ENCODE assay signal across 16 cellular contexts in the genomic region with DNA sequence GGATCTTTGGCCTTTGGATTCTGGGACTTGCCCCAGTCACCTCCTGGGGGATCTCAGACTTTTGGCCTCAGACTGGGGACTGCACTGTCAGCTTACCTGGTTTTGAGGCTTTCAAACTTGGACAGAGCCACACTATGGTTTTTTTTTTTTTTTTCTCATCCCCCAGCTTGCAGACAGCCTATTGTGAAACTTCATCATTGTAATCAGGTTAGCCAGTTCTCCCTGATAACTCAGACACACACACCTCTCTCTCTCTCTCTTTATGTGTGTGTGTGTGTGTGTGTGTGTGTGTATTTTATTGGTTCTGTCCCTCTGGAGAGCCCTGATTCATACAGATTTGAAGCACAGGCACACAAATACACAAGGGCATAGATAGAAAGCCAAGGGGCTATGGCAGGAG. TPM values are rescaled to one million over a fixed set of nuclear protein-coding genes. Genes with fewer than 3 reads are reported as not detected.
DNase-seq lines count a peak whose midpoint lies in the region; ATAC-seq and TF ChIP-seq lines count a peak whose summit lies in the region.
"Had no signal": no experiment of that assay in that cellular context is flagged by ENCODE, and none has a peak within 500 bp of the region (broad histone marks: within the 10 kb centered on the region; RNA-seq: fewer than 3 reads in every experiment).

No MANE protein-coding gene starts in this region.

- no TSS peak for BruUV-seq in Calu3 (replicated peaks; lab: Mats Ljungman, UMichigan)
- BruUV-seq in PC-3 (replicated peaks; lab: Mats Ljungman, UMichigan), result no TSS peak

- CTCF ChIA-PET in Calu3 (lab: Charles Lee), result interaction anchor here (0.6 to 1.0 kb wide), 4 partner anchors 9 to 537 kb away, joined by 3 to 4 read pairs (median 4); no protein-coding TSS in a partner anchor
- CTCF ChIA-PET in PC-3 (lab: Charles Lee), result interaction anchor here (0.9 kb wide), 1 partner anchor 113 kb away, joined by 5 read pairs; no protein-coding TSS in a partner anchor

- H3K27ac Mint-ChIP-seq in Calu3 (ENCODE audit: unreplicated experiment), result peak overlapping the region; percentile 51
- H3K27ac Mint-ChIP-seq in nephron progenitor cell, result peak overlapping the region; percentile 29

- H3K79me2 ChIP-seq in PC-3 (ENCODE audit: low read length), result no peaks in the 10 kb centered on the region

- no peaks in the 10 kb centered on the region for H4K20me1 ChIP-seq in PC-3 (ENCODE audit: low read length)

- H3K4me2 ChIP-seq in PC-3 (ENCODE audit: low read length), result peak overlapping the region; percentile 73

- H3K4me3 Mint-ChIP-seq in Calu3 (ENCODE audit: low read depth, unreplicated experiment), result peak overlapping the region; percentile 6
- no peak overlapping the region for H3K4me3 Mint-ChIP-seq in nephron progenitor cell

- H3K4me1 Mint-ChIP-seq in Calu3 (ENCODE audit: low read depth, unreplicated experiment) (peaks cover 17% of the 10 kb centered on the region), nephron progenitor cell (peaks cover 10% of the 10 kb centered on the region)

- peak; percentile 32 for ATAC-seq in PC-3
- no peak for ATAC-seq in GM19395 (IDR thresholded peaks at IDR 0.05; ENCODE audit: unreplicated experiment)
- ATAC-seq in HG02840 (IDR thresholded peaks at IDR 0.05; ENCODE audit: low FRiP score, unreplicated experiment), result no peak
- ATAC-seq: Right ventricle myocardium inferior had no signal

- peak overlapping the region; percentile 65 for H3K27ac ChIP-seq in PC-3 (ENCODE audit: low read length)
- H3K27ac ChIP-seq in epithelial cell of prostate, result peak overlapping the region; percentile 50
- H3K27ac ChIP-seq: C4-2B had no signal

- H3K27me3 ChIP-seq in PC-3 (ENCODE audit: low read length), result no peaks in the 10 kb centered on the region

- POLR2A ChIA-PET in PC-3 (lab: Charles Lee; ENCODE audit: unreplicated experiment), result interaction anchor here (0.6 to 0.7 kb wide), 2 partner anchors 22 to 90 kb away, joined by 3 to 8 read pairs; no protein-coding TSS in a partner anchor

- peak overlapping the region; percentile 37; the same call in 1 of the 2 replicates for H3K4me3 ChIP-seq in PC-3 (ENCODE audit: low read length)

- no peak for TF ChIP-seq CTCF in Calu3 (IDR thresholded peaks at IDR 0.05; ENCODE audit: unreplicated experiment)
- no peak for TF ChIP-seq CTCF in PC-3 (conservative IDR thresholded peaks at IDR 0.05; ENCODE audit: low read depth, low read length)
- no peak for TF ChIP-seq CTCF in nephron progenitor cell (IDR thresholded peaks at IDR 0.05)

- H3K36me3 Mint-ChIP-seq in Calu3 (ENCODE audit: insufficient read depth, unreplicated experiment) (peaks cover 5% of the 10 kb centered on the region), nephron progenitor cell (ENCODE audit: low read depth) (peaks cover 12% of the 10 kb centered on the region)

- H3F3A ChIP-seq in PC-3 (ENCODE audit: low read length, unreplicated experiment), result no peaks in the 10 kb centered on the region

- no peaks in the 10 kb centered on the region for H3K9me2 ChIP-seq in PC-3 (replicated peaks; ENCODE audit: low read length)

- no peak overlapping the region; the same call in 1 of the 2 replicates for H3K9ac ChIP-seq in PC-3 (ENCODE audit: low read length)

- H3K9me3 ChIP-seq in PC-3 (ENCODE audit: low read length), result 0 out of 2 replicates have a peak, but pooled peaks cover 9% of the 10 kb centered on the region

- peaks cover 14% of the 10 kb centered on the region for H3K4me1 ChIP-seq in PC-3 (ENCODE audit: insufficient read depth, low read length)

- H3K36me3 ChIP-seq in PC-3 (ENCODE audit: low read depth, low read length), result no peaks in the 10 kb centered on the region

- H3K9me3 Mint-ChIP-seq in Calu3 (ENCODE audit: low read depth, unreplicated experiment), result peaks cover 4% of the 10 kb centered on the region
- peaks cover 30% of the 10 kb centered on the region for H3K9me3 Mint-ChIP-seq in nephron progenitor cell

- DNase-seq in Calu3 (no peak), PC-3 (peak; percentile 47), epithelial cell of prostate (ENCODE audit: low read depth, low spot score) (peak; percentile 51), nephron progenitor cell (no peak)
- no peak for DNase-seq in activated CD4-positive, alpha-beta T cell treated with anti-CD3 and anti-CD28 coated beads for 1 hour
- no peak for DNase-seq in stimulated activated naive CD4-positive, alpha-beta T cell (lab: John Stamatoyannopoulos, UW)
- DNase-seq: DMS153, NCI-H1048, NCI-H1436 treated with DMSO at 0.1 percent for 48 hours, NCI-H2029 treated with DMSO at 0.1 percent for 48 hours, NCI-H510A treated with DMSO at 0.1 percent for 48 hours, NCI-H82 had no signal

- peak overlapping the region; percentile 65; the same call in 1 of the 2 replicates for H2AFZ ChIP-seq in PC-3 (ENCODE audit: low read length)

- intact Hi-C loops in Calu3 (cut with micrococcal nuclease; ENCODE audit: unreplicated experiment), result no loop called here
- intact Hi-C loops in PC-3 (cut with micrococcal nuclease), result no loop called here

- H3K27me3 Mint-ChIP-seq in Calu3 (ENCODE audit: unreplicated experiment) (no peaks in the 10 kb centered on the region), nephron progenitor cell (ENCODE audit: low read depth, poor library complexity) (peaks cover 2% of the 10 kb centered on the region)

RNA-seq across cellular contexts. Expression of gene VCAN, which starts 20.7 kb away (rescaled TPM):
- total RNA-seq in Calu3 (2022) (25.4 and 31.4 TPM in 2 replicates), PC-3 (2014; rRNA removed) (6.2 and 6.7 TPM in 2 replicates)

Comparison
In these comparisons a context has a peak if more than half of its experiments do, and no peak if none do; other contexts are left out.
1. DNase-seq: peak in PC-3 (single experiment) and epithelial cell of prostate (single experiment); none in Calu3 (single experiment), nephron progenitor cell (single experiment), activated CD4-positive, alpha-beta T cell treated with anti-CD3 and anti-CD28 coated beads for 1 hour (single experiment) and stimulated activated naive CD4-positive, alpha-beta T cell (0 of 6).